Comparison of ENCODE assay signal across 34 cellular contexts in the genomic region with DNA sequence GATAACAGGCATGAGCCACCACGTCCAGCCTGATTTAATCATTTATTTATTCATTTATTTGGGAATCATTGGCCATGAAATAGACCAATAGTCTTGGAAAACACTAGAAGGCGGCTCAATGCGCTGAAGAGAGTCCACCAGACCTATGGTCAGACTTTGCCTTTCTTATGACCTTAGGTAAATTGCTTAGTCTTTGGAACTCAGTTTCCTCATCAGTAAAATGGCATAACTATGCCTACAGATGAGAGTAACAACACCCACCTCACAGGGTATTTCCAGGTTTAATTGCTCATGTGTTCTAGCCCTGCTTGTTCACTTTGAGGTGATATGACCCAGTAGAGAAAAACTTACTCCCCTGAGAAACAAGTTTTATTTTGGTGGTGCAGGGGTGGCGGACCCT.
"Had no signal": no experiment of that assay in that cellular context is flagged by ENCODE, and none has a peak within 500 bp of the region (broad histone marks: within the 10 kb centered on the region; RNA-seq: fewer than 3 reads in every experiment).

No MANE protein-coding gene starts in this region.

- H3K36me3 ChIP-seq: MG63 had no signal

- H3K4me3 ChIP-seq: MG63 had no signal

- H3K27ac ChIP-seq: KMS-11 had no signal

- H3K4me2 ChIP-seq: KMS-11 had no signal

- H3K9ac ChIP-seq: KMS-11 had no signal

- H3K27me3 ChIP-seq: MG63 had no signal

- DNase-seq: Karpas-422, Kasumi-1, KG1, MG63, MV-4-11, NCI-H1048, NCI-H1092, NCI-H1092 treated with DMSO at 0.1 percent for 48 hours, NCI-H1105, NCI-H1105 treated with DMSO at 0.1 percent for 48 hours, NCI-H1417, NCI-H1417 treated with DMSO at 0.1 percent for 48 hours, NCI-H1436, NCI-H1436 treated with DMSO at 0.1 percent for 48 hours, NCI-H146, NCI-H1694, NCI-H1694 treated with DMSO at 0.1 percent for 48 hours, NCI-H187, NCI-H187 treated with DMSO at 0.1 percent for 48 hours, NCI-H1930, NCI-H2029, NCI-H2029 treated with DMSO at 0.1 percent for 48 hours, NCI-H2081, NCI-H2081 treated with DMSO at 0.1 percent for 48 hours, NCI-H2107, NCI-H2171, NCI-H2171 treated with DMSO at 0.1 percent for 48 hours, NCI-H2227 treated with DMSO at 0.1 percent for 48 hours, NCI-H226, NCI-H345, NCI-H446, NCI-H446 treated with DMSO at 0.1 percent for 48 hours, NCI-H510A had no signal
